In the genomic region with DNA sequence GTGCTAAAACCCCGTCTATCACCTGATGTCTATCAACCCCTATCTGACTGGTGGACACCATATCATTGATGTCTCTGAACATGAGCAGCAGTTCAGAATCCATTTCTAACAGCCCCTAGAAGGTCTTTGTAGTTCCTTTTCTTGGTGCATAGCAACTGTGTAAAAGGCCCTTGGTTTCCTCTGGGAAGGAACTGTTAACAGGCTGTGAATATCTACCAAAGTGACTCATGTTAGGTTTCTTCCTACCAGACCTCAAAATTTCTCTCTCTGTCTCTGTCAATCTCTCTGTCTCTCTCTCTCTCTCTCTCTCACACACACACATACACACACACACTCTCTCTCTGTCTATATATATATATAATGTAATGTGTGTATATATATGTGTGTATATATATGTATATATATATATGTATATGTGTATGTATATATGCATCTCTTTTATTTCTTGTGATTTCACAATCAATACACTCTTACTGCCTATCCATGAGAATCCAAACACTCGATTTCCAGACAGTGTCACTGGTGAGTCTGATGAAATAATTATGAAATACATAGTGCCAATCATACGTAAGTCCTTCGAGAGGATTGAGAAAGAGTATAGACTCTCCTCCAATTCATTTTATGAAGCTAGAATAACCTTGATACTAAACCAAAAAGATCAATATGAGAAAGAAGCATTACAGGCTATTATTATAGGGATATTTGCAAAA, we compare ENCODE assay signal across 21 cellular contexts.
A peak's percentile ranks its signal among the peaks of the same experiment; 100 is the strongest.
DNase-seq lines count a peak whose midpoint lies in the region; ATAC-seq and TF ChIP-seq lines count a peak whose summit lies in the region.
"Had no signal": no experiment of that assay in that cellular context is flagged by ENCODE, and none has a peak within 500 bp of the region (broad histone marks: within the 10 kb centered on the region; RNA-seq: fewer than 3 reads in every experiment).

No MANE protein-coding gene starts in this region.

- H3K36me3 ChIP-seq in BLaER1 treated with 17β-estradiol and CSF1 and Interleukin-3, amounts not matched to agents 10 nM and 100 nM, result no peaks in the 10 kb centered on the region
- no peaks in the 10 kb centered on the region for H3K36me3 ChIP-seq in mammary epithelial cell (ENCODE audit: insufficient read depth, low read length)
- H3K36me3 ChIP-seq: cardiac muscle cell, tibial artery had no signal

- peaks cover 1 to 6% (median 5%) of the 10 kb centered on the region in 3 donors for H3K27me3 Mint-ChIP-seq in immature natural killer cell (ENCODE audit: low read depth in 3 of 3)
- H3K27me3 Mint-ChIP-seq: activated naive CD8-positive, alpha-beta T cell treated with anti-CD3 and anti-CD28 coated beads, Interleukin-2, amount 10 ng/mL, durations not matched to agents 7 days and 5 days had no signal

- no peaks in the 10 kb centered on the region for H3K36me3 Mint-ChIP-seq in immature natural killer cell
- H3K36me3 Mint-ChIP-seq: naive thymus-derived CD4-positive, alpha-beta T cell had no signal

- no peak overlapping the region for H3K4me3 Mint-ChIP-seq in immature natural killer cell
- H3K4me3 Mint-ChIP-seq: activated naive CD8-positive, alpha-beta T cell treated with anti-CD3 and anti-CD28 coated beads, Interleukin-2, amount 10 ng/mL, durations not matched to agents 7 days and 5 days; activated T-helper 1 cell treated with anti-CD3 and anti-CD28 coated beads, Interleukin-12 subunit alpha, Interleukin-12 subunit beta, Interleukin-2, Interleukin-4 antibody, amounts not matched to agents 30 ng/mL and 10 ng/mL and 1 ng/mL, durations not matched to agents 14 hours and 24 hours and 36 hours; naive thymus-derived CD4-positive, alpha-beta T cell had no signal

- DNase-seq in M059J (ENCODE audit: low read depth) (peak; percentile 36), mammary epithelial cell (peak; percentile 65), kidney tubule cell (ENCODE audit: low spot score) (peak; percentile 75), G401 (ENCODE audit: low spot score) (no peak), immature natural killer cell (no peak)
- DNase-seq in stimulated activated CD8-positive, alpha-beta memory T cell treated with anti-CD3 and anti-CD28 coated beads, Interleukin-4, amount 100 ng/mL, for 48 hours, result no peak
- DNase-seq: activated CD4-positive, CD25-positive, alpha-beta regulatory T cell treated with anti-CD3 and anti-CD28 coated beads, Interleukin-2, amount 50 U/mL, for 72 hours; activated naive CD8-positive, alpha-beta T cell treated with anti-CD3 and anti-CD28 coated beads, Interleukin-2, amount 10 ng/mL, durations not matched to agents 7 days and 5 days; islet precursor cell; naive thymus-derived CD4-positive, alpha-beta T cell; NCI-H82; stimulated activated naive CD4-positive, alpha-beta T cell treated with Interleukin-2 at 50 U/mL for 16 hours; tibial artery had no signal

- no peaks in the 10 kb centered on the region for H3K9me3 Mint-ChIP-seq in immature natural killer cell
- H3K9me3 Mint-ChIP-seq: activated T-helper 1 cell treated with anti-CD3 and anti-CD28 coated beads, Interleukin-12 subunit alpha, Interleukin-12 subunit beta, Interleukin-2, Interleukin-4 antibody, amounts not matched to agents 30 ng/mL and 10 ng/mL and 1 ng/mL, durations not matched to agents 14 hours and 24 hours and 36 hours; naive thymus-derived CD4-positive, alpha-beta T cell had no signal

- H3K4me2 ChIP-seq in BLaER1 treated with 17β-estradiol and CSF1 and Interleukin-3, amounts not matched to agents 10 nM and 100 nM, result peak overlapping the region; percentile 64 to 88 (median 82)
- no peak overlapping the region for H3K4me2 ChIP-seq in mammary epithelial cell (ENCODE audit: insufficient read depth, low read depth, low read length)

- in situ Hi-C loops in mammary epithelial cell (cut with MboI; ENCODE audit: low sequenced_read_pairs in 2 of 2), result loop anchor here in 1 of 2 donors (5.0 to 25.0 kb wide), 2 partner anchors 130 to 215 kb away; no protein-coding TSS in a partner anchor
- in situ Hi-C loops in G401 (cut with HindIII; ENCODE audit: low sequenced_read_pairs), result no loop called here

- no peak for TF ChIP-seq CTCF in mammary epithelial cell (conservative IDR thresholded peaks at IDR 0.05 in 1 of 2, IDR thresholded peaks at IDR 0.05 in 1 of 2; ENCODE audit: extremely low read depth in 1 of 2, insufficient read depth in 1 of 2, low read depth in 1 of 2, low read length in 2 of 2)

- H3K9ac ChIP-seq in BLaER1 treated with 17β-estradiol and CSF1 and Interleukin-3, amounts not matched to agents 10 nM and 100 nM, result peak overlapping the region in 3 of 11 experiments; percentile 6 to 40 (median 38); a peak in 4 of 22 replicates
- H3K9ac ChIP-seq in mammary epithelial cell (ENCODE audit: insufficient read depth, low read length), result no peak overlapping the region
- H3K9ac ChIP-seq: parathyroid adenoma had no signal

- CTCF ChIA-PET in mammary epithelial cell (lab: Charles Lee; ENCODE audit: low non-redundant PET), result no interaction called here

- BruUV-seq in mammary epithelial cell (replicated peaks; lab: Mats Ljungman, UMichigan), result no TSS peak

- H3K27me3 ChIP-seq in BLaER1 treated with 17β-estradiol and CSF1 and Interleukin-3, amounts not matched to agents 10 nM and 100 nM, result no peaks in the 10 kb centered on the region
- no peaks in the 10 kb centered on the region for H3K27me3 ChIP-seq in mammary epithelial cell (ENCODE audit: insufficient read depth, low read length)
- H3K27me3 ChIP-seq: cardiac muscle cell, tibial artery had no signal

- H3K4me1 ChIP-seq in BLaER1 treated with 17β-estradiol and CSF1 and Interleukin-3, amounts not matched to agents 10 nM and 100 nM, result peaks cover 28 to 44% (median 38%) of the 10 kb centered on the region in 10 experiments
- no peaks in the 10 kb centered on the region for H3K4me1 ChIP-seq in mammary epithelial cell (ENCODE audit: insufficient read depth, low read length)
- H3K4me1 ChIP-seq: parathyroid adenoma, tibial artery had no signal

- H3K27ac Mint-ChIP-seq in immature natural killer cell, result no peak overlapping the region
- H3K27ac Mint-ChIP-seq: activated naive CD8-positive, alpha-beta T cell treated with anti-CD3 and anti-CD28 coated beads, Interleukin-2, amount 10 ng/mL, durations not matched to agents 7 days and 5 days; activated T-helper 1 cell treated with anti-CD3 and anti-CD28 coated beads, Interleukin-12 subunit alpha, Interleukin-12 subunit beta, Interleukin-2, Interleukin-4 antibody, amounts not matched to agents 30 ng/mL and 10 ng/mL and 1 ng/mL, durations not matched to agents 14 hours and 24 hours and 36 hours had no signal

- peaks cover 1 to 2% of the 10 kb centered on the region in 2 donors for H3K4me1 Mint-ChIP-seq in immature natural killer cell

- H4K20me1 ChIP-seq in BLaER1 treated with 17β-estradiol and CSF1 and Interleukin-3, amounts not matched to agents 10 nM and 100 nM, result no peaks in the 10 kb centered on the region
- H4K20me1 ChIP-seq in mammary epithelial cell (ENCODE audit: insufficient read depth, low read length), result no peaks in the 10 kb centered on the region

- dilution Hi-C loops in mammary epithelial cell (cut with HindIII; ENCODE audit: low sequenced_read_pairs), result no loop called here

- ATAC-seq in HG02885 (IDR thresholded peaks at IDR 0.05; ENCODE audit: poor library complexity, unreplicated experiment), result no peak
- ATAC-seq: naive thymus-derived CD4-positive, alpha-beta T cell; Panc1; sciatic nerve had no signal

- no peak overlapping the region for H2AFZ ChIP-seq in mammary epithelial cell (ENCODE audit: low read depth, low read length)
- H2AFZ ChIP-seq: parathyroid adenoma had no signal

- H3K9me3 ChIP-seq in BLaER1 treated with 17β-estradiol and CSF1 and Interleukin-3, amounts not matched to agents 10 nM and 100 nM (replicated peaks in 1 of 11), result no peaks in the 10 kb centered on the region
- no peaks in the 10 kb centered on the region for H3K9me3 ChIP-seq in mammary epithelial cell (replicated peaks; ENCODE audit: insufficient read depth, low read length)
- H3K9me3 ChIP-seq: tibial artery had no signal

- intact Hi-C loops in mammary epithelial cell (cut with micrococcal nuclease), result no loop called here

- 72% methylated on average over 4 of the region's 4 CpGs for WGBS in mammary epithelial cell (ENCODE audit: low coverage, missing lambda C conversion rate)

- peak overlapping the region in 9 of 11 experiments; percentile 14 to 68 (median 60); a peak in 18 of 22 replicates for H3K27ac ChIP-seq in BLaER1 treated with 17β-estradiol and CSF1 and Interleukin-3, amounts not matched to agents 10 nM and 100 nM
- H3K27ac ChIP-seq in mammary epithelial cell (ENCODE audit: insufficient read depth, low read depth, low read length), result no peak overlapping the region
- H3K27ac ChIP-seq: cardiac muscle cell, parathyroid adenoma, SK-N-MC, tibial artery had no signal

- peak overlapping the region in 3 of 10 experiments; percentile 11 to 31 (median 19); a peak in 4 of 20 replicates for H3K4me3 ChIP-seq in BLaER1 treated with 17β-estradiol and CSF1 and Interleukin-3, amounts not matched to agents 10 nM and 100 nM
- H3K4me3 ChIP-seq in mammary epithelial cell (replicated peaks in 1 of 3; ENCODE audit: insufficient read depth in 1 of 3, low read depth in 2 of 3, low read length in 3 of 3), result no peak overlapping the region
- H3K4me3 ChIP-seq: cardiac muscle cell, SK-N-MC, tibial artery had no signal

- H3K79me2 ChIP-seq in mammary epithelial cell (ENCODE audit: insufficient read depth, low read length), result no peaks in the 10 kb centered on the region
- H3K79me2 ChIP-seq: parathyroid adenoma had no signal

Comparison
In these comparisons a context has a peak if more than half of its experiments do, and no peak if none do; other contexts are left out.
1. DNase-seq: peak in M059J (single experiment), mammary epithelial cell (single experiment) and kidney tubule cell (single experiment); none in G401 (single experiment), stimulated activated CD8-positive, alpha-beta memory T cell treated with anti-CD3 and anti-CD28 coated beads, Interleukin-4, amount 100 ng/mL, for 48 hours (single experiment) and immature natural killer cell (0 of 3).